ENCODE assay signal across 8 cellular contexts in the genomic region with DNA sequence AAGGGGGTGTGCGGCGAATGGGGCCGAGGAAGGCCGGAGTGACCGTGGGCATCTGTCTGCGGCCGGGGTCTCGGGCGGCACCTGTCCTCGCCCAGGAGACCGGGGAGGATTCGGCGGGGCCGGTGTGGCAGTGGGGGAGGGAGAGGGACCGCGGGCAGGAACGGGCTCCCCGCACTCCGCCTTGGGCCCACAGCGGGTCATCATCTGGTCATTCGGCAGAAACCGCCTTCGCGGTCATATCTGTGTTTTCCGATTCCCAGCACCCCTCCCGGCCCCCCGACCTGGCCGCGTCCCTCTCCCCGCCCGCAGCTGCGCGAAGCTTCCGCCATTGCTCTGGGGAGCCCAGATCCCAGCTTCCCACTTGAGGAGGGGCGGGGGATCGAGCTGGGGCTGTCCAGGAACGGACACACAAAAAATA. TPM values are rescaled to one million over a fixed set of nuclear protein-coding genes. Genes with fewer than 3 reads are reported as not detected.
DNase-seq lines count a peak whose midpoint lies in the region; ATAC-seq and TF ChIP-seq lines count a peak whose summit lies in the region.

No MANE protein-coding gene starts in this region.

- peaks cover 16% of the 10 kb centered on the region for H3K79me2 ChIP-seq in fibroblast of lung (ENCODE audit: control insufficient read depth, insufficient read depth, low read length)

- peak overlapping the region; percentile 75 for H2AFZ ChIP-seq in fibroblast of lung (ENCODE audit: low read length)

- H3K27me3 ChIP-seq in BE2C (no peaks in the 10 kb centered on the region), HAP-1 (ENCODE audit: low read depth) (0 out of 2 replicates have a peak, but pooled peaks cover 3% of the 10 kb centered on the region), fibroblast of lung (ENCODE audit: control insufficient read depth, insufficient read depth, low read length) (peaks cover 13% of the 10 kb centered on the region)

- H3K27ac ChIP-seq in fibroblast of lung (ENCODE audit: insufficient read depth, low read length): peak overlapping the region; percentile 79

- peak overlapping the region; percentile 76 for H3K4me3 ChIP-seq in BE2C (ENCODE audit: low read depth, low read length)
- H3K4me3 ChIP-seq in HAP-1: peak overlapping the region; percentile 69
- peak overlapping the region; percentile 47 to 79 (median 66) for H3K4me3 ChIP-seq in fibroblast of lung (replicated peaks in 1 of 4; ENCODE audit: control extremely low read depth in 1 of 4, insufficient read depth in 1 of 4, low read depth in 3 of 4, low read length in 4 of 4)

- TF ChIP-seq CTCF in BE2C (IDR thresholded peaks at IDR 0.05; ENCODE audit: low read depth, low read length): no peak
- no peak for TF ChIP-seq CTCF in fibroblast of lung (conservative IDR thresholded peaks at IDR 0.05 in 1 of 2, IDR thresholded peaks at IDR 0.05 in 1 of 2; ENCODE audit: low read depth in 1 of 2, low read length in 2 of 2)

- H3K4me2 ChIP-seq in fibroblast of lung (ENCODE audit: extremely low read depth, insufficient read depth, low read length): peak overlapping the region; percentile 94

- H4K20me1 ChIP-seq in fibroblast of lung (ENCODE audit: control insufficient read depth, extremely low read depth, insufficient read depth, low read length): peaks cover 2% of the 10 kb centered on the region

- H3K9me3 ChIP-seq in BE2C: no peaks in the 10 kb centered on the region
- H3K9me3 ChIP-seq in HAP-1: no peaks in the 10 kb centered on the region
- H3K9me3 ChIP-seq in fibroblast of lung (ENCODE audit: control insufficient read depth, insufficient read depth, low read depth, low read length): no peaks in the 10 kb centered on the region

- H3K4me1 ChIP-seq in BE2C (peaks cover 20% of the 10 kb centered on the region), HAP-1 (peaks cover 9% of the 10 kb centered on the region), fibroblast of lung (ENCODE audit: control insufficient read depth, extremely low read depth, insufficient read depth, low read length) (peaks cover 2% of the 10 kb centered on the region)

- in situ Hi-C loops in HAP-1 (cut with MboI; ENCODE audit: low sequenced_read_pairs): loop anchor here (10.0 kb wide), 1 partner anchor 132 kb away; no protein-coding TSS in a partner anchor

- H3K9ac ChIP-seq in fibroblast of lung (ENCODE audit: insufficient read depth, low read length): peak overlapping the region; percentile 67

- peak; percentile 71 for DNase-seq in BE2C
- peak in 1 of 2 experiments; percentile 72 for DNase-seq in HAP-1 (ENCODE audit: low spot score in 2 of 2)
- peak; percentile 44 for DNase-seq in UCSD-AML1 (lab: John Stamatoyannopoulos, UW; ENCODE audit: unreplicated experiment)
- DNase-seq in fibroblast of lung (ENCODE audit: low read depth in 2 of 2): peak; percentile 49 to 57
- peak; percentile 64 for DNase-seq in myocyte (ENCODE audit: low read depth)
- DNase-seq in COLO829 (ENCODE audit: low spot score): no peak

- H3K36me3 ChIP-seq in BE2C (peaks cover 21% of the 10 kb centered on the region), HAP-1 (replicated peaks) (peaks cover 23% of the 10 kb centered on the region), fibroblast of lung (ENCODE audit: control insufficient read depth, insufficient read depth, low read length) (peaks cover 10% of the 10 kb centered on the region)

- ATAC-seq in GM19023 (IDR thresholded peaks at IDR 0.05; ENCODE audit: unreplicated experiment) (no peak), HG03159 (IDR thresholded peaks at IDR 0.05; ENCODE audit: unreplicated experiment) (no peak)

RNA-seq across cellular contexts. Expression of gene CBX6, which starts 0.8 kb away (rescaled TPM):
- polyA plus RNA-seq in BE2C (2012; ENCODE audit: insufficient read depth, insufficient read length, low read depth): 69.0 TPM
- 45.7 and 53.8 TPM in 2 replicates for total RNA-seq in fibroblast of lung
- polyA plus RNA-seq in fibroblast of lung: 20.3 and 25.5 TPM in 2 replicates
- polyA plus RNA-seq in fibroblast of lung (2012): 43.3 and 49.6 TPM in 2 replicates
- 110 and 129 TPM in 2 replicates for polyA minus RNA-seq in fibroblast of lung (ENCODE audit: low replicate concordance)
- total RNA-seq in myocyte: 26.1 and 32.1 TPM in 2 replicates
- polyA plus RNA-seq in myocyte (2012): 28.7 TPM

RNA-seq across cellular contexts. Expression of gene NPTXR, which starts 29.0 kb away (rescaled TPM):
- polyA plus RNA-seq in BE2C (2012; ENCODE audit: insufficient read depth, insufficient read length, low read depth): 3.0 TPM
- total RNA-seq in fibroblast of lung (1.0 and 2.0 TPM in 2 replicates), myocyte (0.47 and 0.96 TPM in 2 replicates)
- 0.84 and 1.0 TPM in 2 replicates for polyA plus RNA-seq in fibroblast of lung
- 1.2 and 1.4 TPM in 2 replicates for polyA plus RNA-seq in fibroblast of lung (2012)
- 2.9 and 3.9 TPM in 2 replicates for polyA minus RNA-seq in fibroblast of lung (ENCODE audit: low replicate concordance)
- polyA plus RNA-seq in myocyte (2012): 0.50 TPM
